15 cellular contexts compared by ENCODE assay signal in genomic region chr3:122893282-122893681, GRCh38.
A peak's percentile ranks its signal among the peaks of the same experiment; 100 is the strongest.
DNase-seq lines count a peak whose midpoint lies in the region; ATAC-seq and TF ChIP-seq lines count a peak whose summit lies in the region.
"Had no signal": no experiment of that assay in that cellular context is flagged by ENCODE, and none has a peak within 500 bp of the region (broad histone marks: within the 10 kb centered on the region; RNA-seq: fewer than 3 reads in every experiment).

No MANE protein-coding gene starts in this region.

- peaks cover 59% of the 10 kb centered on the region for H3K4me1 Mint-ChIP-seq in glutamatergic neuron (ENCODE audit: low read depth, unreplicated experiment)
- H3K4me1 Mint-ChIP-seq in naive thymus-derived CD8-positive, alpha-beta T cell, result peaks cover 6 to 22% (median 19%) of the 10 kb centered on the region in 4 donors

- no peaks in the 10 kb centered on the region for H4K20me1 ChIP-seq in OCI-LY3 (ENCODE audit: insufficient read depth, low read length)

- DNase-seq in Caki2 (ENCODE audit: low read depth), result peak; percentile 4
- DNase-seq in glutamatergic neuron, result no peak
- no peak for DNase-seq in naive thymus-derived CD8-positive, alpha-beta T cell
- no peak for DNase-seq in spleen
- DNase-seq in NCI-H82 treated with DMSO at 0.1 percent for 48 hours (lab: John Stamatoyannopoulos, UW; ENCODE audit: unreplicated experiment), result no peak
- no peak for DNase-seq in stimulated activated CD4-positive, alpha-beta T cell treated with anti-CD3 and anti-CD28 coated beads, Interleukin-2, amount 100 ng/mL, for 48 hours
- DNase-seq: endodermal cell; hypothalamus; NCI-H1694; stimulated activated CD4-positive, alpha-beta T cell treated with anti-CD3 and anti-CD28 coated beads, Interleukin-15, amount 100 ng/mL, for 24 hours had no signal

- TF ChIP-seq POLR2A in spleen (IDR thresholded peaks at IDR 0.05), result no peak

- no peak overlapping the region for H3K4me3 Mint-ChIP-seq in glutamatergic neuron (ENCODE audit: unreplicated experiment)
- no peak overlapping the region for H3K4me3 Mint-ChIP-seq in naive thymus-derived CD8-positive, alpha-beta T cell
- H3K4me3 Mint-ChIP-seq: endodermal cell; memory B cell; T-helper 1 cell treated with Interleukin-12 subunit alpha and Interleukin-12 subunit beta and Interleukin-4 antibody, amounts not matched to agents 30 μg/mL and 1 μg/mL, for 36 hours had no signal

- peak; percentile 53 for ATAC-seq in GM18909 (IDR thresholded peaks at IDR 0.05; ENCODE audit: poor library complexity, unreplicated experiment)
- no peak for ATAC-seq in naive thymus-derived CD8-positive, alpha-beta T cell

- H2AFZ ChIP-seq in OCI-LY3 (ENCODE audit: low read depth, low read length), result no peak overlapping the region

- no peaks in the 10 kb centered on the region for H3K9me3 ChIP-seq in OCI-LY3 (ENCODE audit: insufficient read depth, low read length)
- no peaks in the 10 kb centered on the region for H3K9me3 ChIP-seq in spleen
- H3K9me3 ChIP-seq: BE2C had no signal

- H3K27me3 ChIP-seq in OCI-LY3 (ENCODE audit: low read depth, low read length), result 0 out of 2 replicates have a peak, but pooled peaks cover 11% of the 10 kb centered on the region
- H3K27me3 ChIP-seq in spleen (replicated peaks in 1 of 7), result no peaks in the 10 kb centered on the region
- H3K27me3 ChIP-seq: BE2C had no signal

- H3K27me3 Mint-ChIP-seq in glutamatergic neuron (ENCODE audit: unreplicated experiment), result no peaks in the 10 kb centered on the region
- peaks cover 0 to 6% (median 0%) of the 10 kb centered on the region in 5 donors for H3K27me3 Mint-ChIP-seq in naive thymus-derived CD8-positive, alpha-beta T cell
- H3K27me3 Mint-ChIP-seq: memory B cell had no signal

- H3K4me2 ChIP-seq in OCI-LY3 (ENCODE audit: low read length), result peak overlapping the region; percentile 78

- intact Hi-C loops in spleen (cut with DNase I; ENCODE audit: low total_unique reads), result no loop called here

- H3K4me1 ChIP-seq in OCI-LY3 (ENCODE audit: low read length), result peaks cover 33% of the 10 kb centered on the region
- H3K4me1 ChIP-seq in spleen, result peaks cover 0 to 19% (median 4%) of the 10 kb centered on the region in 6 donors

- H3K9ac ChIP-seq in OCI-LY3 (ENCODE audit: low read length), result no peak overlapping the region

- H3K36me3 Mint-ChIP-seq in glutamatergic neuron (ENCODE audit: unreplicated experiment), result no peaks in the 10 kb centered on the region
- no peaks in the 10 kb centered on the region for H3K36me3 Mint-ChIP-seq in naive thymus-derived CD8-positive, alpha-beta T cell
- H3K36me3 Mint-ChIP-seq: memory B cell had no signal

- H3K27ac ChIP-seq in OCI-LY3 (ENCODE audit: low read length), result no peak overlapping the region
- H3K27ac ChIP-seq in spleen, result no peak overlapping the region

- H3K4me3 ChIP-seq in OCI-LY3 (ENCODE audit: low read length) (no peak overlapping the region), spleen (no peak overlapping the region)

- in situ Hi-C loops in Caki2 (cut with HindIII; ENCODE audit: low pct_unique_long_range_greater_than_20kb, low sequenced_read_pairs), result no loop called here

- H3K9me3 Mint-ChIP-seq in glutamatergic neuron (ENCODE audit: unreplicated experiment), result peaks cover 8% of the 10 kb centered on the region
- H3K9me3 Mint-ChIP-seq in naive thymus-derived CD8-positive, alpha-beta T cell, result no peaks in the 10 kb centered on the region
- H3K9me3 Mint-ChIP-seq: memory B cell; T-helper 1 cell treated with Interleukin-12 subunit alpha and Interleukin-12 subunit beta and Interleukin-4 antibody, amounts not matched to agents 30 μg/mL and 1 μg/mL, for 36 hours had no signal

- no peaks in the 10 kb centered on the region for H3K36me3 ChIP-seq in OCI-LY3 (replicated peaks; ENCODE audit: low read depth, low read length)
- no peaks in the 10 kb centered on the region for H3K36me3 ChIP-seq in spleen
- H3K36me3 ChIP-seq: BE2C had no signal

- no peaks in the 10 kb centered on the region for H3K79me2 ChIP-seq in OCI-LY3 (ENCODE audit: low read length)

- WGBS in spleen, 5 donors, result 75 to 80% (median 79%) methylated on average over 8 of the region's 8 CpGs

- H3K27ac Mint-ChIP-seq in glutamatergic neuron (ENCODE audit: unreplicated experiment), result peak overlapping the region; percentile 6
- peak overlapping the region in 1 of 10 donors; percentile 26 for H3K27ac Mint-ChIP-seq in naive thymus-derived CD8-positive, alpha-beta T cell
- H3K27ac Mint-ChIP-seq: endodermal cell; memory B cell; T-helper 1 cell treated with Interleukin-12 subunit alpha and Interleukin-12 subunit beta and Interleukin-4 antibody, amounts not matched to agents 30 μg/mL and 1 μg/mL, for 36 hours had no signal

- POLR2A ChIA-PET in naive thymus-derived CD8-positive, alpha-beta T cell (lab: Charles Lee), result no interaction called here

- TF ChIP-seq CTCF in OCI-LY3 (IDR thresholded peaks at IDR 0.05; ENCODE audit: low read depth, low read length) (no peak), glutamatergic neuron (IDR thresholded peaks at IDR 0.05; ENCODE audit: partially characterized antibody, unreplicated experiment) (no peak), spleen (IDR thresholded peaks at IDR 0.05 in 8 of 11, conservative IDR thresholded peaks at IDR 0.05 in 3 of 11) (no peak)
